In genomic region chr7:2353650-2354172, GRCh38 we compare ENCODE assay signal across 1 cellular context.
A peak's percentile ranks its signal among the peaks of the same experiment; 100 is the strongest.
TF ChIP-seq lines count a peak whose summit lies in the region.

No MANE protein-coding gene starts in this region.

TF ChIP-seq in HepG2, 621 proteins besides CTCF, POLR2A, EP300 and RAD21 (continued from another document):
- TF ChIP-seq MBD4 (IDR thresholded peaks at IDR 0.05; ENCODE audit: borderline replicate concordance, low read length) (no peak), ZNF337 (CRISPR knock-in tag; IDR thresholded peaks at IDR 0.05; ENCODE audit: borderline replicate concordance, low read depth) (no peak), ISX (CRISPR knock-in tag; conservative IDR thresholded peaks at IDR 0.05) (peak; percentile 66; the same call in 1 of the 2 replicates), HDAC1 (CRISPR knock-in tag; IDR thresholded peaks at IDR 0.05) (peak; percentile 80), ZNF530 (CRISPR knock-in tag; IDR thresholded peaks at IDR 0.05; ENCODE audit: low read depth) (no peak; the same call in 1 of the 2 replicates), ZNF446 (CRISPR knock-in tag; IDR thresholded peaks at IDR 0.05) (peak; percentile 83; the same call in 1 of the 2 replicates), ZBTB46 (CRISPR knock-in tag; IDR thresholded peaks at IDR 0.05; ENCODE audit: borderline replicate concordance) (no peak), ZNF441 (CRISPR knock-in tag; IDR thresholded peaks at IDR 0.05; ENCODE audit: borderline replicate concordance) (peak; percentile 54; the same call in 1 of the 2 replicates), ZNF558 (CRISPR knock-in tag; IDR thresholded peaks at IDR 0.05; ENCODE audit: borderline replicate concordance) (peak; percentile 97; the same call in 1 of the 2 replicates), ZNF850 (CRISPR knock-in tag; conservative IDR thresholded peaks at IDR 0.05) (no peak), GATA4 (IDR thresholded peaks at IDR 0.05; ENCODE audit: borderline replicate concordance, low read depth) (no peak; the same call in 1 of the 2 replicates), TRIM24 (CRISPR knock-in tag; IDR thresholded peaks at IDR 0.05) (no peak), ZBTB25 (CRISPR knock-in tag; IDR thresholded peaks at IDR 0.05) (peak; percentile 49; the same call in 1 of the 2 replicates), HNRNPK (IDR thresholded peaks at IDR 0.05; ENCODE audit: low read depth, low read length, poor library complexity, severe bottlenecking) (no peak), ZNF260 (CRISPR knock-in tag; IDR thresholded peaks at IDR 0.05; ENCODE audit: borderline replicate concordance, low read depth) (no peak), HHEX (CRISPR knock-in tag; IDR thresholded peaks at IDR 0.05) (no peak), TFDP1 (CRISPR knock-in tag; IDR thresholded peaks at IDR 0.05; ENCODE audit: borderline replicate concordance) (peak; percentile 99), ZNF660 (CRISPR knock-in tag; IDR thresholded peaks at IDR 0.05; ENCODE audit: borderline replicate concordance, low read depth) (no peak; the same call in 1 of the 2 replicates), SMAD9 (CRISPR knock-in tag; IDR thresholded peaks at IDR 0.05) (no peak), CERS6 (CRISPR knock-in tag; IDR thresholded peaks at IDR 0.05) (peak; percentile 86; the same call in 1 of the 2 replicates), NFE2 (CRISPR knock-in tag; IDR thresholded peaks at IDR 0.05) (no peak), ATF1 (CRISPR knock-in tag; IDR thresholded peaks at IDR 0.05) (no peak), ADNP (CRISPR knock-in tag; IDR thresholded peaks at IDR 0.05) (no peak), FOSL1 (CRISPR knock-in tag; IDR thresholded peaks at IDR 0.05; ENCODE audit: borderline replicate concordance) (no peak; the same call in 1 of the 2 replicates), PAXIP1 (CRISPR knock-in tag; conservative IDR thresholded peaks at IDR 0.05) (no peak), HNF4G (IDR thresholded peaks at IDR 0.05; ENCODE audit: borderline replicate concordance, low read depth, low read length) (no peak), HNF4G (CRISPR knock-in tag; IDR thresholded peaks at IDR 0.05; ENCODE audit: borderline replicate concordance, low read depth) (no peak), ZNF543 (CRISPR knock-in tag; IDR thresholded peaks at IDR 0.05) (no peak; the same call in 1 of the 2 replicates), MED13 (CRISPR knock-in tag; IDR thresholded peaks at IDR 0.05) (0 out of 2 replicates have a peak, but pooled peaks have one; percentile 64)
- TF ChIP-seq, protein P1, sequence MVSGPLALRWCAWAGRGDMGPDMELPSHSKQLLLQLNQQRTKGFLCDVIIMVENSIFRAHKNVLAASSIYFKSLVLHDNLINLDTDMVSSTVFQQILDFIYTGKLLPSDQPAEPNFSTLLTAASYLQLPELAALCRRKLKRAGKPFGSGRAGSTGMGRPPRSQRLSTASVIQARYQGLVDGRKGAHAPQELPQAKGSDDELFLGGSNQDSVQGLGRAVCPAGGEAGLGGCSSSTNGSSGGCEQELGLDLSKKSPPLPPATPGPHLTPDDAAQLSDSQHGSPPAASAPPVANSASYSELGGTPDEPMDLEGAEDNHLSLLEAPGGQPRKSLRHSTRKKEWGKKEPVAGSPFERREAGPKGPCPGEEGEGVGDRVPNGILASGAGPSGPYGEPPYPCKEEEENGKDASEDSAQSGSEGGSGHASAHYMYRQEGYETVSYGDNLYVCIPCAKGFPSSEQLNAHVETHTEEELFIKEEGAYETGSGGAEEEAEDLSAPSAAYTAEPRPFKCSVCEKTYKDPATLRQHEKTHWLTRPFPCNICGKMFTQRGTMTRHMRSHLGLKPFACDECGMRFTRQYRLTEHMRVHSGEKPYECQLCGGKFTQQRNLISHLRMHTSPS (CRISPR knock-in tag; IDR thresholded peaks at IDR 0.05; ENCODE audit: low read depth) = no peak
- TF ChIP-seq, protein P2, sequence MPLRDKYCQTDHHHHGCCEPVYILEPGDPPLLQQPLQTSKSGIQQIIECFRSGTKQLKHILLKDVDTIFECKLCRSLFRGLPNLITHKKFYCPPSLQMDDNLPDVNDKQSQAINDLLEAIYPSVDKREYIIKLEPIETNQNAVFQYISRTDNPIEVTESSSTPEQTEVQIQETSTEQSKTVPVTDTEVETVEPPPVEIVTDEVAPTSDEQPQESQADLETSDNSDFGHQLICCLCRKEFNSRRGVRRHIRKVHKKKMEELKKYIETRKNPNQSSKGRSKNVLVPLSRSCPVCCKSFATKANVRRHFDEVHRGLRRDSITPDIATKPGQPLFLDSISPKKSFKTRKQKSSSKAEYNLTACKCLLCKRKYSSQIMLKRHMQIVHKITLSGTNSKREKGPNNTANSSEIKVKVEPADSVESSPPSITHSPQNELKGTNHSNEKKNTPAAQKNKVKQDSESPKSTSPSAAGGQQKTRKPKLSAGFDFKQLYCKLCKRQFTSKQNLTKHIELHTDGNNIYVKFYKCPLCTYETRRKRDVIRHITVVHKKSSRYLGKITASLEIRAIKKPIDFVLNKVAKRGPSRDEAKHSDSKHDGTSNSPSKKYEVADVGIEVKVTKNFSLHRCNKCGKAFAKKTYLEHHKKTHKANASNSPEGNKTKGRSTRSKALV (CRISPR knock-in tag; IDR thresholded peaks at IDR 0.05) = no peak; the same call in none of the 2 replicates
- TF ChIP-seq, protein P3, sequence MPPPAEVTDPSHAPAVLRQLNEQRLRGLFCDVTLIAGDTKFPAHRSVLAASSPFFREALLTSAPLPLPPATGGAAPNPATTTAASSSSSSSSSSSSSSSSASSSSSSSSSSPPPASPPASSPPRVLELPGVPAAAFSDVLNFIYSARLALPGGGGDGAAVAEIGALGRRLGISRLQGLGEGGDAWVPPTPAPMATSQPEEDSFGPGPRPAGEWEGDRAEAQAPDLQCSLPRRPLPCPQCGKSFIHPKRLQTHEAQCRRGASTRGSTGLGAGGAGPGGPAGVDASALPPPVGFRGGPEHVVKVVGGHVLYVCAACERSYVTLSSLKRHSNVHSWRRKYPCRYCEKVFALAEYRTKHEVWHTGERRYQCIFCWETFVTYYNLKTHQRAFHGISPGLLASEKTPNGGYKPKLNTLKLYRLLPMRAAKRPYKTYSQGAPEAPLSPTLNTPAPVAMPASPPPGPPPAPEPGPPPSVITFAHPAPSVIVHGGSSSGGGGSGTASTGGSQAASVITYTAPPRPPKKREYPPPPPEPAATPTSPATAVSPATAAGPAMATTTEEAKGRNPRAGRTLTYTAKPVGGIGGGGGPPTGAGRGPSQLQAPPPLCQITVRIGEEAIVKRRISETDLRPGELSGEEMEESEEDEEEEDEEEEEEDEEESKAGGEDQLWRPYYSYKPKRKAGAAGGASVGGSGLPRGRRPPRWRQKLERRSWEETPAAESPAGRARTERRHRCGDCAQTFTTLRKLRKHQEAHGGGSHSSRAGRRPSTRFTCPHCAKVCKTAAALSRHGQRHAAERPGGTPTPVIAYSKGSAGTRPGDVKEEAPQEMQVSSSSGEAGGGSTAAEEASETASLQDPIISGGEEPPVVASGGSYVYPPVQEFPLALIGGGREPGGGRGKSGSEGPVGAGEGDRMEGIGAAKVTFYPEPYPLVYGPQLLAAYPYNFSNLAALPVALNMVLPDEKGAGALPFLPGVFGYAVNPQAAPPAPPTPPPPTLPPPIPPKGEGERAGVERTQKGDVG (CRISPR knock-in tag; IDR thresholded peaks at IDR 0.05; ENCODE audit: borderline replicate concordance) = peak; percentile 79; the same call in 1 of the 2 replicates
